Comparison of ENCODE assay signal across 17 cellular contexts in the genomic region with DNA sequence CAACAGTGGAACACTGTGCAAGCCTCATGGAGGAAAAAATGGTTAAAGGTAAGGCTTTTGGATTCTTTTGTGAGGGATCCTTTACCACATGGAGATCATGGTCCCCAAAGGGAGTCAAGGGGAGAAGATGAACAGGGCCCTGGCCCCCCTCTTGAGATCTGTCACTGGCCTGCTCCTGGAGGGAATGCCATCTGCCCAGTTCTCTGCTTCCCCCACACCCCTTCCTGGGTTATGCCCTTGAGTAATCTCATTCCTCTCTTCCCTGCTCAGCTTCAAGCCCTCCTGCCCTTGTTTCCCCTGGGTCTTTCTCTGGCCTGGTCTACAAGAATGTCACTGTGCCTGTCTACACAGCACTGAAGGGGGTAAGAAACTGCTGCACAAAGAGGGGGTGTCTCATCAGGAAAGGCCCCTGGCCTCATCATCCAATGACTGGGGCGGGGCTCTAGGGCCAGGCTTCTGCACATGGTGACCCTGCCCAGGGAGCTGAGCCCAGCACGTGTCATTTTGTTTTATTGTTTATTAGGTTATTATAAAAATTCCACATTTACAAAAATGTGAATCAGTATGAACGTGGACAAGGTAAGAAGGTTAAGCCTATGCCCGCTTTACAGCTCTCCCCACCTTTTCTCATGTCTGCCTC. TPM values are rescaled to one million over a fixed set of nuclear protein-coding genes. Genes with fewer than 3 reads are reported as not detected.
DNase-seq lines count a peak whose midpoint lies in the region; ATAC-seq, FAIRE-seq and TF ChIP-seq lines count a peak whose summit lies in the region.
"Had no signal": no experiment of that assay in that cellular context is flagged by ENCODE, and none has a peak within 500 bp of the region (broad histone marks: within the 10 kb centered on the region; RNA-seq: fewer than 3 reads in every experiment).

No MANE protein-coding gene starts in this region.

- H3K4me3 Mint-ChIP-seq in progenitor cell of endocrine pancreas (ENCODE audit: low read depth) (no peak overlapping the region), osteocyte (ENCODE audit: unreplicated experiment) (no peak overlapping the region)
- H3K4me3 Mint-ChIP-seq in effector memory CD8-positive, alpha-beta T cell: no peak overlapping the region
- H3K4me3 Mint-ChIP-seq in activated T-cell treated with anti-CD3 and anti-CD28 coated beads, Interleukin-2, amount 50 U/mL, for 24 hours: no peak overlapping the region

- no peaks in the 10 kb centered on the region for H3K9me3 Mint-ChIP-seq in progenitor cell of endocrine pancreas (ENCODE audit: low read depth)
- H3K9me3 Mint-ChIP-seq in osteocyte (ENCODE audit: unreplicated experiment): no peaks in the 10 kb centered on the region
- H3K9me3 Mint-ChIP-seq in effector memory CD8-positive, alpha-beta T cell: no peaks in the 10 kb centered on the region
- H3K9me3 Mint-ChIP-seq in activated T-cell treated with anti-CD3 and anti-CD28 coated beads, Interleukin-2, amount 50 U/mL, for 24 hours: no peaks in the 10 kb centered on the region

- peak overlapping the region; percentile 39 for H3K27ac ChIP-seq in cingulate gyrus (ENCODE audit: low read depth, low read length)
- H3K27ac ChIP-seq: C4-2B had no signal

- peak; percentile 87 for FAIRE-seq in HTR-8/SVneo (lab: Jason Lieb, UNC)
- FAIRE-seq: H1 had no signal

- H3K4me1 Mint-ChIP-seq in progenitor cell of endocrine pancreas (ENCODE audit: low read depth): peaks cover 7% of the 10 kb centered on the region
- H3K4me1 Mint-ChIP-seq in osteocyte (ENCODE audit: unreplicated experiment): no peaks in the 10 kb centered on the region
- peaks cover 0 to 4% of the 10 kb centered on the region in 2 donors for H3K4me1 Mint-ChIP-seq in effector memory CD8-positive, alpha-beta T cell (ENCODE audit: low read depth in 2 of 2)
- H3K4me1 Mint-ChIP-seq in activated T-cell treated with anti-CD3 and anti-CD28 coated beads, Interleukin-2, amount 50 U/mL, for 24 hours (ENCODE audit: low read depth): no peaks in the 10 kb centered on the region

- no peaks in the 10 kb centered on the region for H3K27me3 Mint-ChIP-seq in progenitor cell of endocrine pancreas
- peaks cover 6% of the 10 kb centered on the region for H3K27me3 Mint-ChIP-seq in osteocyte (ENCODE audit: unreplicated experiment)
- peaks cover 13 to 45% of the 10 kb centered on the region in 2 donors for H3K27me3 Mint-ChIP-seq in effector memory CD8-positive, alpha-beta T cell
- no peaks in the 10 kb centered on the region for H3K27me3 Mint-ChIP-seq in activated T-cell treated with anti-CD3 and anti-CD28 coated beads, Interleukin-2, amount 50 U/mL, for 24 hours

- ATAC-seq in effector memory CD8-positive, alpha-beta T cell (replicated peaks): no peak

- H3K36me3 Mint-ChIP-seq in progenitor cell of endocrine pancreas (ENCODE audit: insufficient read depth): peaks cover 14% of the 10 kb centered on the region
- no peaks in the 10 kb centered on the region for H3K36me3 Mint-ChIP-seq in osteocyte (ENCODE audit: unreplicated experiment)
- peaks cover 4% of the 10 kb centered on the region for H3K36me3 Mint-ChIP-seq in effector memory CD8-positive, alpha-beta T cell (ENCODE audit: insufficient read depth)
- no peaks in the 10 kb centered on the region for H3K36me3 Mint-ChIP-seq in activated T-cell treated with anti-CD3 and anti-CD28 coated beads, Interleukin-2, amount 50 U/mL, for 24 hours (ENCODE audit: low read depth)

- H3K27ac Mint-ChIP-seq in progenitor cell of endocrine pancreas: peak overlapping the region; percentile 57
- no peak overlapping the region for H3K27ac Mint-ChIP-seq in osteocyte (ENCODE audit: unreplicated experiment)
- no peak overlapping the region for H3K27ac Mint-ChIP-seq in effector memory CD8-positive, alpha-beta T cell
- no peak overlapping the region for H3K27ac Mint-ChIP-seq in activated T-cell treated with anti-CD3 and anti-CD28 coated beads, Interleukin-2, amount 50 U/mL, for 24 hours

- TF ChIP-seq CTCF in progenitor cell of endocrine pancreas (IDR thresholded peaks at IDR 0.05; ENCODE audit: unreplicated experiment): no peak
- no peak for TF ChIP-seq CTCF in osteocyte (IDR thresholded peaks at IDR 0.05)

- DNase-seq in HTR-8/SVneo (ENCODE audit: insufficient read length, low spot score): no peak
- peak; percentile 82 for DNase-seq in NCI-H82 (lab: John Stamatoyannopoulos, UW)
- DNase-seq in progenitor cell of endocrine pancreas (ENCODE audit: low spot score, unreplicated experiment): no peak
- DNase-seq in osteocyte (ENCODE audit: extremely low spot score, unreplicated experiment): no peak
- no peak for DNase-seq in effector memory CD8-positive, alpha-beta T cell
- DNase-seq in stimulated activated CD4-positive, alpha-beta T cell treated with anti-CD3 and anti-CD28 coated beads, Interleukin-4, amount 100 ng/mL, for 4 hours: no peak
- DNase-seq in activated T-cell treated with anti-CD3 and anti-CD28 coated beads, Interleukin-2, amount 50 U/mL, for 24 hours: no peak
- DNase-seq: KBM-7; NCI-H1436 treated with DMSO at 0.1 percent for 48 hours; NCI-H2081 treated with DMSO at 0.1 percent for 48 hours; NCI-H226; NK-92 treated with Interleukin-12 subunit alpha and Interleukin-12 subunit beta, amount 100 ng/mL, for 24 hours; OCI-M1; SIG-M5 had no signal

RNA-seq across cellular contexts. Expression of a gene that starts 30.3 kb away (rescaled TPM):
- 18.9 and 22.0 TPM in 2 replicates for total RNA-seq in progenitor cell of endocrine pancreas
- total RNA-seq in osteocyte: 18.3 and 20.6 TPM in 2 replicates

RNA-seq across cellular contexts. Expression of a gene that starts 36.7 kb away (rescaled TPM):
- total RNA-seq in progenitor cell of endocrine pancreas: 119 and 127 TPM in 2 replicates
- total RNA-seq in osteocyte: 0.50 and 1.0 TPM in 2 replicates

RNA-seq across cellular contexts. Expression of a gene that starts 49.9 kb away (rescaled TPM):
- total RNA-seq in progenitor cell of endocrine pancreas (25.1 and 30.1 TPM in 2 replicates), osteocyte (3.2 and 4.2 TPM in 2 replicates)

Comparison
In these comparisons a context has a peak if more than half of its experiments do, and no peak if none do; other contexts are left out.
1. RNA of a gene that starts 36.7 kb away (total RNA-seq): 119 to 127 TPM in progenitor cell of endocrine pancreas; 0.50 to 1.0 TPM in osteocyte; every median in the first group is over 10 times any median in the second.